ENCODE assay signal across 8 cellular contexts in genomic region chr12:107092669-107093546, GRCh38. TPM values are rescaled to one million over a fixed set of nuclear protein-coding genes. Genes with fewer than 3 reads are reported as not detected.
DNase-seq lines count a peak whose midpoint lies in the region; ATAC-seq and TF ChIP-seq lines count a peak whose summit lies in the region.

No MANE protein-coding gene starts in this region.

- H3K4me1 Mint-ChIP-seq in activated CD8-positive, alpha-beta memory T cell treated with anti-CD3 and anti-CD28 coated beads, Interleukin-2, amount 10 ng/mL, durations not matched to agents 7 days and 5 days: peaks cover 4% of the 10 kb centered on the region
- H3K4me1 Mint-ChIP-seq in naive thymus-derived CD4-positive, alpha-beta T cell: peaks cover 7 to 24% (median 17%) of the 10 kb centered on the region in 7 donors
- peaks cover 2 to 8% of the 10 kb centered on the region in 2 donors for H3K4me1 Mint-ChIP-seq in stimulated activated naive B cell treated with anti-CD40 and anti-IgM and Interleukin-4, amounts not matched to agents 10 μg/mL and 1 μg/mL and 100 μg/mL, for 72 hours

- H3K4me3 ChIP-seq in GM12865 (ENCODE audit: low read depth, low read length): peak overlapping the region; percentile 56
- H3K4me3 ChIP-seq in HAP-1: peak overlapping the region; percentile 65
- peak overlapping the region; percentile 94 for H3K4me3 ChIP-seq in epithelial cell of proximal tubule (ENCODE audit: low read depth, low read length)
- H3K4me3 ChIP-seq in naive thymus-derived CD4-positive, alpha-beta T cell (ENCODE audit: low read length): peak overlapping the region; percentile 85

- peak overlapping the region; percentile 99 for H3K27ac ChIP-seq in naive thymus-derived CD4-positive, alpha-beta T cell (ENCODE audit: low read depth, low read length)

- POLR2A ChIA-PET in naive thymus-derived CD4-positive, alpha-beta T cell (lab: Charles Lee): interaction anchor here (0.6 to 3.1 kb wide), 8 partner anchors 10 to 791 kb away, joined by 3 to 16 read pairs (median 3); partner anchors contain the start of genes TCP11L2 and TMEM263

- no peak overlapping the region for H3K4me3 Mint-ChIP-seq in activated CD8-positive, alpha-beta memory T cell treated with anti-CD3 and anti-CD28 coated beads, Interleukin-2, amount 10 ng/mL, durations not matched to agents 7 days and 5 days
- no peak overlapping the region for H3K4me3 Mint-ChIP-seq in naive thymus-derived CD4-positive, alpha-beta T cell
- H3K4me3 Mint-ChIP-seq in stimulated activated naive B cell treated with anti-CD40 and anti-IgM and Interleukin-4, amounts not matched to agents 10 μg/mL and 1 μg/mL and 100 μg/mL, for 72 hours: no peak overlapping the region

- H3K9me3 Mint-ChIP-seq in activated CD8-positive, alpha-beta memory T cell treated with anti-CD3 and anti-CD28 coated beads, Interleukin-2, amount 10 ng/mL, durations not matched to agents 7 days and 5 days (ENCODE audit: low read depth): peaks cover 10% of the 10 kb centered on the region
- peaks cover 0 to 5% (median 0%) of the 10 kb centered on the region in 11 donors for H3K9me3 Mint-ChIP-seq in naive thymus-derived CD4-positive, alpha-beta T cell
- peaks cover 2 to 8% of the 10 kb centered on the region in 2 donors for H3K9me3 Mint-ChIP-seq in stimulated activated naive B cell treated with anti-CD40 and anti-IgM and Interleukin-4, amounts not matched to agents 10 μg/mL and 1 μg/mL and 100 μg/mL, for 72 hours

- no peak overlapping the region for H3K27ac Mint-ChIP-seq in activated CD8-positive, alpha-beta memory T cell treated with anti-CD3 and anti-CD28 coated beads, Interleukin-2, amount 10 ng/mL, durations not matched to agents 7 days and 5 days
- no peak overlapping the region for H3K27ac Mint-ChIP-seq in naive thymus-derived CD4-positive, alpha-beta T cell
- no peak overlapping the region for H3K27ac Mint-ChIP-seq in stimulated activated naive B cell treated with anti-CD40 and anti-IgM and Interleukin-4, amounts not matched to agents 10 μg/mL and 1 μg/mL and 100 μg/mL, for 72 hours

- CTCF ChIA-PET in activated CD8-positive, alpha-beta memory T cell treated with anti-CD3 and anti-CD28 coated beads, Interleukin-2, amount 10 ng/mL, durations not matched to agents 7 days and 5 days (lab: Charles Lee): interaction anchor here (0.9 to 8.2 kb wide), 7 partner anchors 11 to 738 kb away, joined by 3 to 67 read pairs (median 4); partner anchors contain the start of gene TMEM263
- CTCF ChIA-PET in naive thymus-derived CD4-positive, alpha-beta T cell (lab: Charles Lee): interaction anchor here (0.6 to 5.9 kb wide), 4 partner anchors 12 to 150 kb away, joined by 3 to 53 read pairs (median 7); no protein-coding TSS in a partner anchor

- H3K27me3 ChIP-seq in HAP-1 (ENCODE audit: low read depth): no peaks in the 10 kb centered on the region
- no peaks in the 10 kb centered on the region for H3K27me3 ChIP-seq in naive thymus-derived CD4-positive, alpha-beta T cell (ENCODE audit: control insufficient read depth in 2 of 2, insufficient read depth in 2 of 2, low read length in 2 of 2)

- no peaks in the 10 kb centered on the region; the same call in 1 of the 2 replicates for H3K9me3 ChIP-seq in HAP-1
- no peaks in the 10 kb centered on the region for H3K9me3 ChIP-seq in naive thymus-derived CD4-positive, alpha-beta T cell (ENCODE audit: control insufficient read depth in 2 of 3, low read length in 3 of 3)

- no peaks in the 10 kb centered on the region for H3K36me3 Mint-ChIP-seq in activated CD8-positive, alpha-beta memory T cell treated with anti-CD3 and anti-CD28 coated beads, Interleukin-2, amount 10 ng/mL, durations not matched to agents 7 days and 5 days
- peaks cover 0 to 8% (median 4%) of the 10 kb centered on the region in 5 donors for H3K36me3 Mint-ChIP-seq in naive thymus-derived CD4-positive, alpha-beta T cell
- H3K36me3 Mint-ChIP-seq in stimulated activated naive B cell treated with anti-CD40 and anti-IgM and Interleukin-4, amounts not matched to agents 10 μg/mL and 1 μg/mL and 100 μg/mL, for 72 hours: peaks cover 0 to 6% of the 10 kb centered on the region in 2 donors

- DNase-seq in GM12865 (ENCODE audit: low read depth) (peak; percentile 38), HAP-1 (ENCODE audit: low spot score in 2 of 2) (peak; percentile 19 to 63), NCI-H1105 (lab: John Stamatoyannopoulos, UW) (peak; percentile 43), epithelial cell of proximal tubule (ENCODE audit: low read depth) (no peak), hepatic stellate cell (ENCODE audit: low spot score) (no peak)
- peak; percentile 81 for DNase-seq in activated CD8-positive, alpha-beta memory T cell treated with anti-CD3 and anti-CD28 coated beads, Interleukin-2, amount 10 ng/mL, durations not matched to agents 7 days and 5 days
- DNase-seq in naive thymus-derived CD4-positive, alpha-beta T cell: peak in 3 of 9 donors; percentile 58 to 81 (median 77)
- DNase-seq in stimulated activated naive B cell treated with anti-CD40 and anti-IgM and Interleukin-4, amounts not matched to agents 10 μg/mL and 1 μg/mL and 100 μg/mL, for 72 hours: peak; percentile 21

- H3K36me3 ChIP-seq in HAP-1 (replicated peaks): no peaks in the 10 kb centered on the region
- peaks cover 0 to 7% (median 0%) of the 10 kb centered on the region in 3 experiments for H3K36me3 ChIP-seq in naive thymus-derived CD4-positive, alpha-beta T cell (ENCODE audit: control insufficient read depth in 2 of 3, insufficient read depth in 3 of 3, low read length in 3 of 3)

- TF ChIP-seq CTCF in GM12865 (IDR thresholded peaks at IDR 0.05; ENCODE audit: insufficient read depth, low read depth, low read length, missing control alignments): no peak
- TF ChIP-seq CTCF in epithelial cell of proximal tubule (conservative IDR thresholded peaks at IDR 0.05; ENCODE audit: low read depth, low read length): no peak

- ATAC-seq in activated CD8-positive, alpha-beta memory T cell treated with anti-CD3 and anti-CD28 coated beads, Interleukin-2, amount 10 ng/mL, durations not matched to agents 7 days and 5 days: peak; percentile 63
- peak; percentile 54 for ATAC-seq in naive thymus-derived CD4-positive, alpha-beta T cell
- peak; percentile 56 to 58 for ATAC-seq in stimulated activated naive B cell treated with anti-CD40 and anti-IgM and Interleukin-4, amounts not matched to agents 10 μg/mL and 1 μg/mL and 100 μg/mL, for 72 hours (replicated peaks)

- H3K4me1 ChIP-seq in HAP-1: peaks cover 14% of the 10 kb centered on the region
- peaks cover 16 to 18% of the 10 kb centered on the region in 2 donors for H3K4me1 ChIP-seq in naive thymus-derived CD4-positive, alpha-beta T cell (ENCODE audit: control insufficient read depth in 2 of 2, insufficient read depth in 2 of 2, low read length in 2 of 2)

- H3K27me3 Mint-ChIP-seq in activated CD8-positive, alpha-beta memory T cell treated with anti-CD3 and anti-CD28 coated beads, Interleukin-2, amount 10 ng/mL, durations not matched to agents 7 days and 5 days: peaks cover 3% of the 10 kb centered on the region
- H3K27me3 Mint-ChIP-seq in naive thymus-derived CD4-positive, alpha-beta T cell: peaks cover 0 to 9% (median 4%) of the 10 kb centered on the region in 5 donors
- H3K27me3 Mint-ChIP-seq in stimulated activated naive B cell treated with anti-CD40 and anti-IgM and Interleukin-4, amounts not matched to agents 10 μg/mL and 1 μg/mL and 100 μg/mL, for 72 hours: peaks cover 12 to 13% of the 10 kb centered on the region in 2 donors

- intact Hi-C loops in naive thymus-derived CD4-positive, alpha-beta T cell (cut with micrococcal nuclease): loop anchor here (1.0 to 10.0 kb wide), 28 partner anchors 11 to 1988 kb away; partner anchors contain the start of genes CKAP4 (in 2 of the 2), POLR3B (in 2 of the 2), PRDM4 (in 2 of the 2) and PWP1 (in 2 of the 2)

- in situ Hi-C loops in HAP-1 (cut with MboI; ENCODE audit: low sequenced_read_pairs): no loop called here

RNA-seq across cellular contexts. Expression of gene CRY1, which starts 0.4 kb away (rescaled TPM):
- 10 to 100 TPM; 15.2 to 20.6 TPM for total RNA-seq in activated CD8-positive, alpha-beta memory T cell treated with anti-CD3 and anti-CD28 coated beads, Interleukin-2, amount 10 ng/mL, durations not matched to agents 7 days and 5 days
- 26.8 and 31.0 TPM in 2 replicates for total RNA-seq in epithelial cell of proximal tubule
- 10 to 100 TPM in 4 of 5 experiments, 1 to 10 TPM in 1; 8.0 to 58.4 (median 33.4) TPM for total RNA-seq in naive thymus-derived CD4-positive, alpha-beta T cell
- polyA plus RNA-seq in naive thymus-derived CD4-positive, alpha-beta T cell: 10 to 100 TPM; 25.4 to 32.3 TPM

Comparison
In these comparisons a context has a peak if more than half of its experiments do, and no peak if none do; other contexts are left out.
1. DNase-seq: peak in GM12865 (single experiment), HAP-1 (2 of 2), NCI-H1105 (single experiment), activated CD8-positive, alpha-beta memory T cell treated with anti-CD3 and anti-CD28 coated beads, Interleukin-2, amount 10 ng/mL, durations not matched to agents 7 days and 5 days (single experiment) and stimulated activated naive B cell treated with anti-CD40 and anti-IgM and Interleukin-4, amounts not matched to agents 10 μg/mL and 1 μg/mL and 100 μg/mL, for 72 hours (single experiment); none in epithelial cell of proximal tubule (single experiment) and hepatic stellate cell (single experiment).
2. Peak in every context shown above with its lines, with median percentiles within 50 percentile points of each other: H3K4me3 ChIP-seq and ATAC-seq.